31 cellular contexts compared by ENCODE assay signal in genomic region chr1:39947265-39947664, GRCh38. TPM values are rescaled to one million over a fixed set of nuclear protein-coding genes. Genes with fewer than 3 reads are reported as not detected.
"Had no signal": no experiment of that assay in that cellular context is flagged by ENCODE, and none has a peak within 500 bp of the region (broad histone marks: within the 10 kb centered on the region; RNA-seq: fewer than 3 reads in every experiment).

No MANE protein-coding gene starts in this region.

- H3K4me1 ChIP-seq: gastrocnemius medialis had no signal

- H3K9me3 Mint-ChIP-seq: activated CD4-positive, alpha-beta memory T cell treated with anti-CD3 and anti-CD28 coated beads for 36 hours; activated CD4-positive, alpha-beta T cell treated with anti-CD3 and anti-CD28 coated beads, Interleukin-2, amount 10 ng/mL, durations not matched to agents 24 days and 14 days; activated naive CD4-positive, alpha-beta T cell treated with anti-CD3 and anti-CD28 coated beads, Interleukin-2, amount 10 ng/mL, durations not matched to agents 7 days and 5 days; activated T-helper 1 cell treated with anti-CD3 and anti-CD28 coated beads, Interleukin-12 subunit alpha, Interleukin-12 subunit beta, Interleukin-2, Interleukin-4 antibody, amounts not matched to agents 30 ng/mL and 10 ng/mL and 1 ng/mL, durations not matched to agents 14 hours and 24 hours and 36 hours; activated T-helper 2 cell treated with anti-CD3 and anti-CD28 coated beads, Interferon-gamma antibody, Interleukin-2, Interleukin-4, amounts not matched to agents 10 μg/mL and 5 μg/mL and 100 μg/mL, durations not matched to agents 14 hours and 24 hours and 36 hours; central memory CD8-positive, alpha-beta T cell; dendritic cell treated with granulocyte-macrophage colony-stimulating factor and Interleukin-4, amounts not matched to agents 40 ng/mL and 50 ng/mL, for 4 days had no signal

- H3K4me1 Mint-ChIP-seq: central memory CD8-positive, alpha-beta T cell had no signal

- H3K27me3 ChIP-seq: brain microvascular endothelial cell, dorsolateral prefrontal cortex, foreskin keratinocyte, gastrocnemius medialis had no signal

- FAIRE-seq: astrocyte, bronchial epithelial cell had no signal

- H3K27ac ChIP-seq: brain microvascular endothelial cell, coronary artery, dorsolateral prefrontal cortex, esophagus muscularis mucosa, foreskin keratinocyte, gastrocnemius medialis had no signal

- H3K27ac Mint-ChIP-seq: activated CD4-positive, alpha-beta memory T cell treated with anti-CD3 and anti-CD28 coated beads for 36 hours; activated CD4-positive, alpha-beta T cell treated with anti-CD3 and anti-CD28 coated beads for 36 hours; activated CD4-positive, alpha-beta T cell treated with anti-CD3 and anti-CD28 coated beads, Interleukin-2, amount 10 ng/mL, durations not matched to agents 24 days and 14 days; activated CD8-positive, alpha-beta memory T cell treated with anti-CD3 and anti-CD28 coated beads, Interleukin-2, amount 10 ng/mL, durations not matched to agents 7 days and 5 days; activated CD8-positive, alpha-beta T cell treated with anti-CD3 and anti-CD28 coated beads, Interleukin-2, amount 10 ng/mL, durations not matched to agents 7 days and 5 days; activated naive CD4-positive, alpha-beta T cell treated with anti-CD3 and anti-CD28 coated beads, Interleukin-2, amount 10 ng/mL, durations not matched to agents 7 days and 5 days; activated naive CD8-positive, alpha-beta T cell; activated T-helper 1 cell treated with anti-CD3 and anti-CD28 coated beads, Interleukin-12 subunit alpha, Interleukin-12 subunit beta, Interleukin-2, Interleukin-4 antibody, amounts not matched to agents 30 ng/mL and 10 ng/mL and 1 ng/mL, durations not matched to agents 14 hours and 24 hours and 36 hours; activated T-helper 2 cell treated with anti-CD3 and anti-CD28 coated beads, Interferon-gamma antibody, Interleukin-2, Interleukin-4, amounts not matched to agents 10 μg/mL and 5 μg/mL and 100 μg/mL, durations not matched to agents 14 hours and 24 hours and 36 hours; dendritic cell treated with granulocyte-macrophage colony-stimulating factor and Interleukin-4, amounts not matched to agents 40 ng/mL and 50 ng/mL, for 4 days; endodermal cell had no signal

- H3K36me3 ChIP-seq: brain microvascular endothelial cell, esophagus muscularis mucosa, gastrocnemius medialis had no signal

- H3K4me3 ChIP-seq: coronary artery, dorsolateral prefrontal cortex, esophagus muscularis mucosa, gastrocnemius medialis had no signal

- H3K9me3 ChIP-seq: esophagus muscularis mucosa, gastrocnemius medialis had no signal

- DNase-seq: activated CD4-positive, alpha-beta memory T cell treated with anti-CD3 and anti-CD28 coated beads for 36 hours; activated CD4-positive, alpha-beta T cell treated with anti-CD3 and anti-CD28 coated beads for 36 hours; activated CD4-positive, alpha-beta T cell treated with anti-CD3 and anti-CD28 coated beads, Interleukin-2, amount 10 ng/mL, durations not matched to agents 24 days and 14 days; activated CD4-positive, CD25-positive, alpha-beta regulatory T cell; activated CD4-positive, CD25-positive, alpha-beta regulatory T cell treated with anti-CD3 and anti-CD28 coated beads, Interleukin-2, amount 50 U/mL, for 72 hours; activated CD8-positive, alpha-beta memory T cell treated with anti-CD3 and anti-CD28 coated beads, Interleukin-2, amount 10 ng/mL, durations not matched to agents 7 days and 5 days; activated CD8-positive, alpha-beta memory T cell treated with anti-CD3 and anti-CD28 coated beads, Interleukin-2, amount 50 U/mL, for 4 hours; activated CD8-positive, alpha-beta T cell treated with anti-CD3 and anti-CD28 coated beads, Interleukin-2, amount 10 ng/mL, durations not matched to agents 7 days and 5 days; activated effector memory CD4-positive, alpha-beta T cell treated with anti-CD3 and anti-CD28 coated beads, Interleukin-2, amount 50 U/mL, for 16 hours; activated naive CD4-positive, alpha-beta T cell treated with anti-CD3 and anti-CD28 coated beads, Interleukin-2, amount 10 ng/mL, durations not matched to agents 7 days and 5 days; activated T-cell treated with anti-CD3 and anti-CD28 coated beads, Interleukin-2, amount 50 U/mL, for 1 hour; activated T-cell treated with anti-CD3 and anti-CD28 coated beads, Interleukin-2, amount 50 U/mL, for 48 hours; amniotic stem cell; anterior cingulate cortex; brain microvascular endothelial cell; dorsolateral prefrontal cortex; effector memory CD4-positive, alpha-beta T cell; endodermal cell; foreskin keratinocyte; gastrocnemius medialis; glutamatergic neuron; T-helper 2 cell had no signal

- ATAC-seq: activated CD4-positive, alpha-beta T cell treated with anti-CD3 and anti-CD28 coated beads for 36 hours; activated CD8-positive, alpha-beta memory T cell treated with anti-CD3 and anti-CD28 coated beads, Interleukin-2, amount 10 ng/mL, durations not matched to agents 7 days and 5 days; activated CD8-positive, alpha-beta T cell treated with anti-CD3 and anti-CD28 coated beads, Interleukin-2, amount 10 ng/mL, durations not matched to agents 7 days and 5 days; foreskin keratinocyte; gastrocnemius medialis had no signal

- H3K27me3 Mint-ChIP-seq: activated CD4-positive, alpha-beta T cell treated with anti-CD3 and anti-CD28 coated beads for 36 hours; activated naive CD8-positive, alpha-beta T cell; central memory CD8-positive, alpha-beta T cell; dendritic cell treated with granulocyte-macrophage colony-stimulating factor and Interleukin-4, amounts not matched to agents 40 ng/mL and 50 ng/mL, for 4 days had no signal

- H3K4me3 Mint-ChIP-seq: activated CD4-positive, alpha-beta memory T cell treated with anti-CD3 and anti-CD28 coated beads for 36 hours; activated CD4-positive, alpha-beta T cell treated with anti-CD3 and anti-CD28 coated beads for 36 hours; activated CD4-positive, alpha-beta T cell treated with anti-CD3 and anti-CD28 coated beads, Interleukin-2, amount 10 ng/mL, durations not matched to agents 24 days and 14 days; activated CD8-positive, alpha-beta memory T cell treated with anti-CD3 and anti-CD28 coated beads, Interleukin-2, amount 10 ng/mL, durations not matched to agents 7 days and 5 days; activated CD8-positive, alpha-beta T cell treated with anti-CD3 and anti-CD28 coated beads, Interleukin-2, amount 10 ng/mL, durations not matched to agents 7 days and 5 days; activated naive CD4-positive, alpha-beta T cell treated with anti-CD3 and anti-CD28 coated beads, Interleukin-2, amount 10 ng/mL, durations not matched to agents 7 days and 5 days; activated naive CD8-positive, alpha-beta T cell; activated T-helper 1 cell treated with anti-CD3 and anti-CD28 coated beads, Interleukin-12 subunit alpha, Interleukin-12 subunit beta, Interleukin-2, Interleukin-4 antibody, amounts not matched to agents 30 ng/mL and 10 ng/mL and 1 ng/mL, durations not matched to agents 14 hours and 24 hours and 36 hours; central memory CD8-positive, alpha-beta T cell; dendritic cell treated with granulocyte-macrophage colony-stimulating factor and Interleukin-4, amounts not matched to agents 40 ng/mL and 50 ng/mL, for 4 days; endodermal cell had no signal

- H3K36me3 Mint-ChIP-seq: activated CD4-positive, alpha-beta memory T cell treated with anti-CD3 and anti-CD28 coated beads for 36 hours; activated CD8-positive, alpha-beta memory T cell treated with anti-CD3 and anti-CD28 coated beads, Interleukin-2, amount 10 ng/mL, durations not matched to agents 7 days and 5 days; activated naive CD4-positive, alpha-beta T cell treated with anti-CD3 and anti-CD28 coated beads, Interleukin-2, amount 10 ng/mL, durations not matched to agents 7 days and 5 days; activated naive CD8-positive, alpha-beta T cell had no signal

RNA-seq across cellular contexts. Expression of gene MYCL, which starts 45.5 kb away (rescaled TPM):
- total RNA-seq: activated CD8-positive, alpha-beta T cell treated with anti-CD3 and anti-CD28 coated beads, Interleukin-2, amount 10 ng/mL, durations not matched to agents 7 days and 5 days had no signal
